Comparison of ENCODE assay signal across 1 cellular context in genomic region chr6:163414117-163414366, GRCh38.
A peak's percentile ranks its signal among the peaks of the same experiment; 100 is the strongest.
TF ChIP-seq lines count a peak whose summit lies in the region.

No MANE protein-coding gene starts in this region.

TF ChIP-seq in HepG2, 621 proteins besides CTCF, POLR2A, EP300 and RAD21 (continued from another document and continues in another):
- TF ChIP-seq MED8 (CRISPR knock-in tag; IDR thresholded peaks at IDR 0.05; ENCODE audit: insufficient replicate concordance) (no peak), ASH2L (IDR thresholded peaks at IDR 0.05; ENCODE audit: insufficient read length, low read depth, low read length) (no peak), ZBTB7B (CRISPR knock-in tag; IDR thresholded peaks at IDR 0.05) (peak; percentile 51; the same call in 1 of the 2 replicates), EEA1 (CRISPR knock-in tag; IDR thresholded peaks at IDR 0.05; ENCODE audit: borderline replicate concordance) (no peak), SIN3B (IDR thresholded peaks at IDR 0.05; ENCODE audit: low read length) (no peak), SMC3 (IDR thresholded peaks at IDR 0.05; ENCODE audit: low read length) (no peak), ZNF350 (CRISPR knock-in tag; IDR thresholded peaks at IDR 0.05; ENCODE audit: borderline replicate concordance, low read depth) (0 out of 2 replicates have a peak, but pooled peaks have one; percentile 35), THAP11 (CRISPR knock-in tag; IDR thresholded peaks at IDR 0.05) (no peak), CCAR2 (optimal IDR thresholded peaks at IDR 0.05; ENCODE audit: low read depth, low read length) (no peak), HDAC2 (CRISPR knock-in tag; IDR thresholded peaks at IDR 0.05) (0 out of 2 replicates have a peak, but pooled peaks have one; percentile 4), ETV5 (CRISPR knock-in tag; IDR thresholded peaks at IDR 0.05; ENCODE audit: borderline replicate concordance) (no peak), ZNF724P (CRISPR knock-in tag; IDR thresholded peaks at IDR 0.05; ENCODE audit: borderline replicate concordance) (no peak), MXI1 (IDR thresholded peaks at IDR 0.05; ENCODE audit: borderline replicate concordance, low read depth, low read length) (no peak), NFKB2 (CRISPR knock-in tag; IDR thresholded peaks at IDR 0.05; ENCODE audit: borderline replicate concordance) (no peak), POLR2G (IDR thresholded peaks at IDR 0.05; ENCODE audit: low read depth, low read length) (peak; percentile 53), ZFP90 (CRISPR knock-in tag; IDR thresholded peaks at IDR 0.05; ENCODE audit: borderline replicate concordance) (no peak), THAP8 (CRISPR knock-in tag; IDR thresholded peaks at IDR 0.05; ENCODE audit: borderline replicate concordance) (no peak), ZNF792 (CRISPR knock-in tag; IDR thresholded peaks at IDR 0.05) (no peak), RXRB (CRISPR knock-in tag; IDR thresholded peaks at IDR 0.05; ENCODE audit: borderline replicate concordance) (no peak), ZNF564 (CRISPR knock-in tag; IDR thresholded peaks at IDR 0.05) (no peak), ZNF841 (CRISPR knock-in tag; IDR thresholded peaks at IDR 0.05; ENCODE audit: borderline replicate concordance) (0 out of 2 replicates have a peak, but pooled peaks have one; percentile 70), ZNF570 (CRISPR knock-in tag; IDR thresholded peaks at IDR 0.05; ENCODE audit: borderline replicate concordance) (no peak), TOPORS (CRISPR knock-in tag; IDR thresholded peaks at IDR 0.05) (no peak), YEATS4 (CRISPR knock-in tag; IDR thresholded peaks at IDR 0.05; ENCODE audit: borderline replicate concordance) (no peak), ZNF557 (CRISPR knock-in tag; IDR thresholded peaks at IDR 0.05) (no peak), AHR (CRISPR knock-in tag; IDR thresholded peaks at IDR 0.05) (no peak), ZNF83 (CRISPR knock-in tag; IDR thresholded peaks at IDR 0.05; ENCODE audit: borderline replicate concordance) (no peak), ARID3A (IDR thresholded peaks at IDR 0.05; ENCODE audit: low read depth, low read length) (no peak), ZNF331 (CRISPR knock-in tag; IDR thresholded peaks at IDR 0.05) (peak; percentile 6; the same call in 1 of the 2 replicates), RFXAP (CRISPR knock-in tag; IDR thresholded peaks at IDR 0.05; ENCODE audit: borderline replicate concordance) (no peak), ZSCAN30 (CRISPR knock-in tag; IDR thresholded peaks at IDR 0.05) (no peak; the same call in 1 of the 2 replicates), CSRNP2 (CRISPR knock-in tag; conservative IDR thresholded peaks at IDR 0.05; ENCODE audit: low read depth) (0 out of 2 replicates have a peak, but pooled peaks have one; percentile 14), ZNF609 (CRISPR knock-in tag; IDR thresholded peaks at IDR 0.05; ENCODE audit: borderline replicate concordance) (no peak), ZNF7 (CRISPR knock-in tag; IDR thresholded peaks at IDR 0.05) (no peak), ZNF142 (CRISPR knock-in tag; IDR thresholded peaks at IDR 0.05) (no peak), KMT2B (CRISPR knock-in tag; IDR thresholded peaks at IDR 0.05) (peak; percentile 72; the same call in 1 of the 2 replicates), ADNP (CRISPR knock-in tag; IDR thresholded peaks at IDR 0.05) (no peak), NFKBIZ (CRISPR knock-in tag; IDR thresholded peaks at IDR 0.05) (no peak), ZNF629 (CRISPR knock-in tag; conservative IDR thresholded peaks at IDR 0.05) (no peak), KLF11 (CRISPR knock-in tag; IDR thresholded peaks at IDR 0.05) (no peak), ATF7-NPFF (CRISPR knock-in tag; IDR thresholded peaks at IDR 0.05; ENCODE audit: low read depth) (no peak)
- TF ChIP-seq, protein P1, sequence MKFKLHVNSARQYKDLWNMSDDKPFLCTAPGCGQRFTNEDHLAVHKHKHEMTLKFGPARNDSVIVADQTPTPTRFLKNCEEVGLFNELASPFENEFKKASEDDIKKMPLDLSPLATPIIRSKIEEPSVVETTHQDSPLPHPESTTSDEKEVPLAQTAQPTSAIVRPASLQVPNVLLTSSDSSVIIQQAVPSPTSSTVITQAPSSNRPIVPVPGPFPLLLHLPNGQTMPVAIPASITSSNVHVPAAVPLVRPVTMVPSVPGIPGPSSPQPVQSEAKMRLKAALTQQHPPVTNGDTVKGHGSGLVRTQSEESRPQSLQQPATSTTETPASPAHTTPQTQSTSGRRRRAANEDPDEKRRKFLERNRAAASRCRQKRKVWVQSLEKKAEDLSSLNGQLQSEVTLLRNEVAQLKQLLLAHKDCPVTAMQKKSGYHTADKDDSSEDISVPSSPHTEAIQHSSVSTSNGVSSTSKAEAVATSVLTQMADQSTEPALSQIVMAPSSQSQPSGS (CRISPR knock-in tag; IDR thresholded peaks at IDR 0.05): no peak
- TF ChIP-seq, protein P2, sequence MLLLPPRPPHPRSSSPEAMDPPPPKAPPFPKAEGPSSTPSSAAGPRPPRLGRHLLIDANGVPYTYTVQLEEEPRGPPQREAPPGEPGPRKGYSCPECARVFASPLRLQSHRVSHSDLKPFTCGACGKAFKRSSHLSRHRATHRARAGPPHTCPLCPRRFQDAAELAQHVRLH (CRISPR knock-in tag; IDR thresholded peaks at IDR 0.05; ENCODE audit: borderline replicate concordance, low read depth): no peak
- TF ChIP-seq, protein P3, sequence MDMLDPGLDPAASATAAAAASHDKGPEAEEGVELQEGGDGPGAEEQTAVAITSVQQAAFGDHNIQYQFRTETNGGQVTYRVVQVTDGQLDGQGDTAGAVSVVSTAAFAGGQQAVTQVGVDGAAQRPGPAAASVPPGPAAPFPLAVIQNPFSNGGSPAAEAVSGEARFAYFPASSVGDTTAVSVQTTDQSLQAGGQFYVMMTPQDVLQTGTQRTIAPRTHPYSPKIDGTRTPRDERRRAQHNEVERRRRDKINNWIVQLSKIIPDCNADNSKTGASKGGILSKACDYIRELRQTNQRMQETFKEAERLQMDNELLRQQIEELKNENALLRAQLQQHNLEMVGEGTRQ (IDR thresholded peaks at IDR 0.05; ENCODE audit: low read depth, low read length): no peak
- TF ChIP-seq, protein P3 (CRISPR knock-in tag; IDR thresholded peaks at IDR 0.05; ENCODE audit: borderline replicate concordance): 0 out of 2 replicates have a peak, but pooled peaks have one; percentile 86
